Comparison of ENCODE assay signal across 13 cellular contexts in the genomic region with DNA sequence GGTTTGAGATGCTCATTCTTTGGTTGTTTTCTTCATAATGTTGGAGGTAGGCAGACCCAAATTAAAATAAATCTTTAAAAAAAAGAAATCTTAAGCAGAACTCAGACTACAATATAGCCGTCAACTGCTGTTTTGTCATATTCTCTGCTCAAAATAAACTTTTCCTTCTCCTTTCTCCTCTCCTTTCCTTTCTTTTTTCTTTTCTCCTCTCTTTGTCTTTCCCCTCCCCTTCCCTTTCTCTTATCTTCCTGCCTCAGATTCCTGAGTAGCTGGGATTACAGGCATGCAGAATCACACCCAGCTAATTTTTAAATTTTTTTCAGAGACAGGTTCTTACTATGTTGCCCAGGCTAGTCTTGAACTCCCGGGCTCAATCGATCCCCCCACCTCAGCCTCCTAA. TPM values are rescaled to one million over a fixed set of nuclear protein-coding genes. Genes with fewer than 3 reads are reported as not detected.
DNase-seq lines count a peak whose midpoint lies in the region; ATAC-seq, FAIRE-seq and TF ChIP-seq lines count a peak whose summit lies in the region.
"Had no signal": no experiment of that assay in that cellular context is flagged by ENCODE, and none has a peak within 500 bp of the region (broad histone marks: within the 10 kb centered on the region; RNA-seq: fewer than 3 reads in every experiment).

No MANE protein-coding gene starts in this region.

- H3K4me3 ChIP-seq in K562: no peak overlapping the region

- no peak for DNase-seq in stimulated activated naive CD8-positive, alpha-beta T cell treated with anti-CD3 and anti-CD28 coated beads, Interleukin-15, Interleukin-2, amounts not matched to agents 100 U/mL and 50 U/mL, for 24 hours
- DNase-seq in K562 (ENCODE audit: extremely low read depth in 1 of 4, low spot score in 3 of 4): no peak
- no peak for DNase-seq in erythroblast (lab: John Stamatoyannopoulos, UW)
- no peak for DNase-seq in activated effector memory CD4-positive, alpha-beta T cell treated with anti-CD3 and anti-CD28 coated beads, Interleukin-2, amount 50 U/mL, for 16 hours
- DNase-seq in NCI-H2227 treated with DMSO at 0.1 percent for 48 hours (lab: John Stamatoyannopoulos, UW): no peak
- DNase-seq: BE2C; CD4-positive, alpha-beta memory T cell; DMS79; HCEC 1CT; NCI-H187 treated with DMSO at 0.1 percent for 48 hours; SHP77 treated with DMSO at 0.1 percent for 48 hours had no signal

- H3K4me2 ChIP-seq in K562 (ENCODE audit: insufficient read depth, low read length): no peak overlapping the region

- peaks cover 78% of the 10 kb centered on the region for H3K36me3 Mint-ChIP-seq in stimulated activated naive CD8-positive, alpha-beta T cell treated with anti-CD3 and anti-CD28 coated beads, Interleukin-15, Interleukin-2, amounts not matched to agents 100 ng/mL and 50 ng/mL, for 24 hours (ENCODE audit: low read depth)

- TF ChIP-seq POLR2A in K562 (conservative IDR thresholded peaks at IDR 0.05) (no peak), erythroblast (IDR thresholded peaks at IDR 0.05; ENCODE audit: low read length) (no peak)

- POLR2A ChIA-PET in K562 (lab: Yijun Ruan, JAX): interaction anchor here (0.6 to 1.7 kb wide), 5 partner anchors 12 to 193 kb away, joined by 3 to 6 read pairs (median 3); partner anchors contain the start of gene SF3A3

- H2AFZ ChIP-seq in K562 (ENCODE audit: low read depth, low read length): no peak overlapping the region

- intact Hi-C loops in K562 (cut with micrococcal nuclease): no loop called here

- in situ Hi-C loops in K562 (cut with MboI): no loop called here

- H3K9ac ChIP-seq in K562 (ENCODE audit: insufficient read depth in 1 of 2, low read depth in 2 of 2, low read length in 2 of 2): no peak overlapping the region

- WGBS in K562 (ENCODE audit: insufficient coverage, low coverage, missing lambda C conversion rate): 50% methylated on average over 3 of the region's 3 CpGs

- CTCF ChIA-PET in K562 (lab: Yijun Ruan, JAX; ENCODE audit: low intra/inter-chr PET ratio): no interaction called here

- no peak for FAIRE-seq in K562 (lab: Jason Lieb, UNC)

- H3K9me3 Mint-ChIP-seq in stimulated activated naive CD8-positive, alpha-beta T cell treated with anti-CD3 and anti-CD28 coated beads, Interleukin-15, Interleukin-2, amounts not matched to agents 100 ng/mL and 50 ng/mL, for 24 hours: no peaks in the 10 kb centered on the region
- H3K9me3 Mint-ChIP-seq: CD4-positive, alpha-beta memory T cell had no signal

- TF ChIP-seq CTCF in VCaP (conservative IDR thresholded peaks at IDR 0.05): no peak
- no peak for TF ChIP-seq CTCF in K562 (IDR thresholded peaks at IDR 0.05 in 2 of 3, conservative IDR thresholded peaks at IDR 0.05 in 1 of 3; ENCODE audit: insufficient read depth in 2 of 3, low read depth in 1 of 3, low read length in 3 of 3)

- no peaks in the 10 kb centered on the region for H4K20me1 ChIP-seq in K562 (replicated peaks; ENCODE audit: control insufficient read depth, insufficient read depth, low read length)

- H3K27ac Mint-ChIP-seq in stimulated activated naive CD8-positive, alpha-beta T cell treated with anti-CD3 and anti-CD28 coated beads, Interleukin-15, Interleukin-2, amounts not matched to agents 100 ng/mL and 50 ng/mL, for 24 hours: peak overlapping the region; percentile 18

- no peak for TF ChIP-seq RAD21 in K562 (CRISPR knock-in tag; conservative IDR thresholded peaks at IDR 0.05 in 1 of 2, IDR thresholded peaks at IDR 0.05 in 1 of 2)

- BruUV-seq in K562 (replicated peaks; lab: Mats Ljungman, UMichigan): TSS peak; percentile 23

- no peaks in the 10 kb centered on the region for H3K79me2 ChIP-seq in K562 (ENCODE audit: control insufficient read depth, insufficient read depth, low read length)

- H3K27me3 Mint-ChIP-seq in stimulated activated naive CD8-positive, alpha-beta T cell treated with anti-CD3 and anti-CD28 coated beads, Interleukin-15, Interleukin-2, amounts not matched to agents 100 ng/mL and 50 ng/mL, for 24 hours: no peaks in the 10 kb centered on the region
- H3K27me3 Mint-ChIP-seq: CD4-positive, alpha-beta memory T cell had no signal

- no peak overlapping the region for H3K4me3 Mint-ChIP-seq in stimulated activated naive CD8-positive, alpha-beta T cell treated with anti-CD3 and anti-CD28 coated beads, Interleukin-15, Interleukin-2, amounts not matched to agents 100 ng/mL and 50 ng/mL, for 24 hours

- H3K27ac ChIP-seq in VCaP (peak overlapping the region; percentile 50), K562 (ENCODE audit: extremely low read depth, low read depth, low read length) (no peak overlapping the region)

- H3K9me1 ChIP-seq in K562 (ENCODE audit: control insufficient read depth, insufficient read depth, low read length): no peaks in the 10 kb centered on the region

- no peak for TF ChIP-seq EP300 in K562 (IDR thresholded peaks at IDR 0.05; ENCODE audit: low read length)

- peaks cover 77% of the 10 kb centered on the region for H3K36me3 ChIP-seq in K562 (ENCODE audit: control insufficient read depth, insufficient read depth, low read length)

- no peaks in the 10 kb centered on the region for H3K27me3 ChIP-seq in K562 (ENCODE audit: control insufficient read depth in 2 of 2, insufficient read depth in 2 of 2, low read length in 2 of 2)
- H3K27me3 ChIP-seq: BE2C had no signal

- H3K4me1 Mint-ChIP-seq in stimulated activated naive CD8-positive, alpha-beta T cell treated with anti-CD3 and anti-CD28 coated beads, Interleukin-15, Interleukin-2, amounts not matched to agents 100 ng/mL and 50 ng/mL, for 24 hours (ENCODE audit: low read depth): peaks cover 7% of the 10 kb centered on the region

- ATAC-seq in stimulated activated naive CD8-positive, alpha-beta T cell treated with anti-CD3 and anti-CD28 coated beads, Interleukin-15, Interleukin-2, amounts not matched to agents 100 U/mL and 50 U/mL, for 24 hours: no peak
- ATAC-seq in K562: no peak

- H3K9me3 ChIP-seq in K562 (replicated peaks; ENCODE audit: control insufficient read depth, insufficient read depth, low read depth, low read length): no peaks in the 10 kb centered on the region
- H3K9me3 ChIP-seq: BE2C had no signal

- peaks cover 4 to 6% of the 10 kb centered on the region in 2 experiments; a peak in 2 of 5 replicates for H3K4me1 ChIP-seq in K562 (replicated peaks in 1 of 2; ENCODE audit: control insufficient read depth in 2 of 2, insufficient read depth in 2 of 2, low read length in 2 of 2)
- H3K4me1 ChIP-seq: BE2C had no signal

TF ChIP-seq in K562, 482 proteins besides CTCF, POLR2A, EP300 and RAD21 (continues in another document):
- no peak for TF ChIP-seq WHSC1 (IDR thresholded peaks at IDR 0.05; ENCODE audit: low read length)
- no peak for TF ChIP-seq ZNF639 (CRISPR knock-in tag; conservative IDR thresholded peaks at IDR 0.05 in 1 of 2, IDR thresholded peaks at IDR 0.05 in 1 of 2)
- peak; percentile 31; the same call in 1 of the 2 replicates for TF ChIP-seq NCOA1 (IDR thresholded peaks at IDR 0.05; ENCODE audit: low read depth)
- no peak for TF ChIP-seq ZNF699 (CRISPR knock-in tag; IDR thresholded peaks at IDR 0.05; ENCODE audit: insufficient replicate concordance)
- TF ChIP-seq MEF2A (IDR thresholded peaks at IDR 0.05; ENCODE audit: control insufficient read depth, low read depth, low read length): no peak
- TF ChIP-seq HDAC1 (IDR thresholded peaks at IDR 0.05): 0 out of 4 replicates have a peak, but pooled peaks of 1 of the 2 experiments have one; percentile 40

RNA-seq across cellular contexts. Expression of gene MTF1, which starts 24.8 kb away (rescaled TPM):
- 31.8 and 48.9 TPM in 2 replicates for total RNA-seq in K562 (2011; cell fraction: chromatin; rRNA removed; ENCODE audit: low replicate concordance)
- 9.0 and 9.3 TPM in 2 replicates for total RNA-seq in K562 (2011; cell fraction: nucleolus; rRNA removed)
- total RNA-seq in K562 (2011; cell fraction: nucleoplasm; rRNA removed): 11.7 and 13.0 TPM in 2 replicates
- total RNA-seq in K562 (2014; rRNA removed): 1.1 and 2.6 TPM in 2 replicates
- 6.7 and 7.1 TPM in 2 replicates for total RNA-seq in K562 (2014; rRNA removed; fragmentation: Illumina TruSeq; extraction: Trizol)
- 4.3 and 4.4 TPM in 2 replicates for total RNA-seq in K562 (2015; rRNA removed; fragmentation: Illumina TruSeq; extraction: Trizol)
- total RNA-seq in K562 (2021): 11.3 and 12.2 TPM in 2 replicates
- polyA plus RNA-seq in K562 (2011; rRNA removed): 4.8 and 5.1 TPM in 2 replicates
- 3.1 and 4.5 TPM in 2 replicates for polyA plus RNA-seq in K562 (2011; cell fraction: cytosol; rRNA removed)
- 5.0 and 7.5 TPM in 2 replicates for polyA plus RNA-seq in K562 (2011; cell fraction: nucleus; rRNA removed)
- 2.3 and 5.2 TPM in 2 replicates for polyA plus RNA-seq in K562 (2012)
- 5.2 and 6.1 TPM in 2 replicates for polyA plus RNA-seq in K562 (2014; fragmentation: Illumina TruSeq; extraction: Trizol)
- polyA plus RNA-seq in K562 (2014; fragmentation: Nextera tagmentation; extraction: Ambion mirVana): 1 to 10 TPM; 1.9 to 2.4 TPM
- 2.9 and 3.6 TPM in 2 replicates for polyA plus RNA-seq in K562 (2014; rRNA removed)
- 16.1 and 36.5 TPM in 2 replicates for polyA minus RNA-seq in K562 (2011; rRNA and poly(A)+ RNA removed)
- polyA minus RNA-seq in K562 (2011; cell fraction: cytosol; rRNA and poly(A)+ RNA removed): 2.8 and 3.1 TPM in 2 replicates
- 3.2 and 6.2 TPM in 2 replicates for polyA minus RNA-seq in K562 (2011; cell fraction: nucleus; rRNA and poly(A)+ RNA removed)
